Comparison of ENCODE assay signal across 8 cellular contexts in the genomic region with DNA sequence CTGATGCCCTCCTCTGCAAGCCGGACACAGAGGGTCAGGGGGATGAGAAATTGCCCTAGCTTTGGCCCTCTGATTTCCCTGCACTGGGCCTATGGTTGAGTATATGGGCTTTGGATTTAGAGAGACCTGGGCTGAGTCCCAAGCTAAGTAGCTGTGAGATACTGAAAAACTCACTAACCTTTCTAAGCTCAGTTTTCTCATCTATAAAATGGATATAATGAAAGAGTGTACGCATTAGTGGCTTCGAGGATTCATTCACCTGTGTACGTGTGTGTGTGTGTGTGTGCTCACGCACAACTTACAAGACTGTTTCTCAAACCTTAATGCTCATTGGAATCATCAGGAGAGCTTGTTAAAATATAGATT. TPM values are rescaled to one million over a fixed set of nuclear protein-coding genes. Genes with fewer than 3 reads are reported as not detected.
A peak's percentile ranks its signal among the peaks of the same experiment; 100 is the strongest.
DNase-seq lines count a peak whose midpoint lies in the region; ATAC-seq, FAIRE-seq and TF ChIP-seq lines count a peak whose summit lies in the region.

No MANE protein-coding gene starts in this region.

- peak overlapping the region; percentile 72 for H3K4me3 Mint-ChIP-seq in GM23338
- peak overlapping the region; percentile 64 for H3K4me3 Mint-ChIP-seq in natural killer cell treated with Interleukin-12 subunit alpha and Interleukin-12 subunit beta and Interleukin-15 and Interleukin-18, amount 100 ng/mL, for 72 hours

- ATAC-seq in A549 (no peak), GM23338 (no peak), GM12878 (no peak), HG02884 (IDR thresholded peaks at IDR 0.05; ENCODE audit: unreplicated experiment) (no peak)
- no peak for ATAC-seq in natural killer cell treated with Interleukin-12 subunit alpha and Interleukin-12 subunit beta and Interleukin-15 and Interleukin-18, amount 100 ng/mL, for 72 hours

- peaks cover 10% of the 10 kb centered on the region for H3K4me1 Mint-ChIP-seq in GM23338
- peaks cover 4 to 12% of the 10 kb centered on the region in 2 donors for H3K4me1 Mint-ChIP-seq in natural killer cell treated with Interleukin-12 subunit alpha and Interleukin-12 subunit beta and Interleukin-15 and Interleukin-18, amount 100 ng/mL, for 72 hours (ENCODE audit: low read depth in 2 of 2)

- peaks cover 19% of the 10 kb centered on the region; the same call in 2 of the 3 replicates for H3K36me3 Mint-ChIP-seq in GM23338 (ENCODE audit: low read depth)
- no peaks in the 10 kb centered on the region for H3K36me3 Mint-ChIP-seq in natural killer cell treated with Interleukin-12 subunit alpha and Interleukin-12 subunit beta and Interleukin-15 and Interleukin-18, amount 100 ng/mL, for 72 hours

- H3K9me3 ChIP-seq in A549 (peaks cover 12% of the 10 kb centered on the region), GM12878 (replicated peaks; ENCODE audit: control insufficient read depth, insufficient read depth, low read length) (no peaks in the 10 kb centered on the region; the same call in 2 of the 3 replicates)

- H3K9me2 ChIP-seq in GM23338 (ENCODE audit: insufficient read depth), result no peaks in the 10 kb centered on the region

- no peaks in the 10 kb centered on the region for H3K4me1 ChIP-seq in A549
- H3K4me1 ChIP-seq in GM23338 (ENCODE audit: insufficient read depth), result 0 out of 2 replicates have a peak, but pooled peaks cover 2% of the 10 kb centered on the region
- H3K4me1 ChIP-seq in GM12878 (ENCODE audit: control insufficient read depth, insufficient read depth, low read length), result no peaks in the 10 kb centered on the region

- WGBS in A549 (ENCODE audit: missing lambda C conversion rate), result 34% methylated on average over 5 of the region's 5 CpGs
- WGBS in GM12878 (ENCODE audit: insufficient coverage, insufficient replicate concordance, low lambda C conversion rate, missing lambda C conversion rate), result 22% methylated on average over 5 of the region's 5 CpGs

- H3K27me3 ChIP-seq in GM23338 (ENCODE audit: insufficient read depth) (peaks cover 42% of the 10 kb centered on the region), GM12878 (replicated peaks in 1 of 2; ENCODE audit: control insufficient read depth in 2 of 2, insufficient read depth in 2 of 2, low read length in 1 of 2) (peaks cover 6 to 7% of the 10 kb centered on the region in 2 experiments; a peak in 3 of 4 replicates)

- H3K9me3 Mint-ChIP-seq in GM23338, result peaks cover 24% of the 10 kb centered on the region
- no peaks in the 10 kb centered on the region for H3K9me3 Mint-ChIP-seq in natural killer cell treated with Interleukin-12 subunit alpha and Interleukin-12 subunit beta and Interleukin-15 and Interleukin-18, amount 100 ng/mL, for 72 hours

- no peak overlapping the region for H3K27ac Mint-ChIP-seq in GM23338
- no peak overlapping the region for H3K27ac Mint-ChIP-seq in natural killer cell treated with Interleukin-12 subunit alpha and Interleukin-12 subunit beta and Interleukin-15 and Interleukin-18, amount 100 ng/mL, for 72 hours

- in situ Hi-C loops in GM12878 (cut with MboI), result no loop called here

- H3K27me3 Mint-ChIP-seq in GM23338 (ENCODE audit: insufficient read depth, low read depth, poor library complexity), result peaks cover 29% of the 10 kb centered on the region
- peaks cover 16 to 23% of the 10 kb centered on the region in 2 donors for H3K27me3 Mint-ChIP-seq in natural killer cell treated with Interleukin-12 subunit alpha and Interleukin-12 subunit beta and Interleukin-15 and Interleukin-18, amount 100 ng/mL, for 72 hours

- FAIRE-seq in A549 (lab: Jason Lieb, UNC), result no peak
- FAIRE-seq in GM12878 (lab: Jason Lieb, UNC), result no peak

- no peak overlapping the region for H3K9ac ChIP-seq in GM12878 (ENCODE audit: control insufficient read depth, insufficient read depth, low read length)

- H3K79me2 ChIP-seq in GM23338 (replicated peaks; ENCODE audit: insufficient read depth) (no peaks in the 10 kb centered on the region), GM12878 (ENCODE audit: control insufficient read depth, insufficient read depth, low read length) (no peaks in the 10 kb centered on the region)

- H3F3A ChIP-seq in GM23338 (replicated peaks; ENCODE audit: low read depth), result 0 out of 2 replicates have a peak, but pooled peaks cover 4% of the 10 kb centered on the region

- H3K27ac ChIP-seq in A549 (no peak overlapping the region; a peak in 1 of 6 replicates), GM23338 (ENCODE audit: low read depth) (no peak overlapping the region), GM12878 (ENCODE audit: control insufficient read depth, insufficient read depth) (no peak overlapping the region)

- SMC1A ChIA-PET in GM12878 (lab: Charles Lee; ENCODE audit: uncharacterized antibody, unreplicated experiment), result interaction anchor here (0.7 to 1.3 kb wide), 6 partner anchors 8 to 250 kb away, joined by 3 to 6 read pairs (median 3); no protein-coding TSS in a partner anchor

- DNase-seq in A549 (ENCODE audit: low read depth in 1 of 2, low spot score in 1 of 2) (no peak), GM23338 (ENCODE audit: low spot score) (no peak), GM12878 (ENCODE audit: low read depth, low spot score) (no peak), mucosa of gallbladder (ENCODE audit: low spot score) (no peak), NCI-H345 treated with DMSO at 0.1 percent for 48 hours (lab: John Stamatoyannopoulos, UW; ENCODE audit: unreplicated experiment) (no peak), HK-2 (ENCODE audit: unreplicated experiment) (no peak)
- no peak for DNase-seq in natural killer cell treated with Interleukin-12 subunit alpha and Interleukin-12 subunit beta and Interleukin-15 and Interleukin-18, amount 100 ng/mL, for 72 hours (ENCODE audit: low spot score)

- intact Hi-C loops in GM12878 (cut with micrococcal nuclease; ENCODE audit: unreplicated experiment), result loop anchor here (5.0 kb wide), 4 partner anchors 157 to 257 kb away; no protein-coding TSS in a partner anchor

- H2AFZ ChIP-seq in GM23338 (no peak overlapping the region), GM12878 (ENCODE audit: control insufficient read depth, low read depth, low read length) (no peak overlapping the region)

- H3K36me3 ChIP-seq in GM23338 (ENCODE audit: insufficient read depth), result no peaks in the 10 kb centered on the region; the same call in 1 of the 2 replicates
- H3K36me3 ChIP-seq in GM12878 (ENCODE audit: control insufficient read depth in 2 of 2, insufficient read depth in 2 of 2, low read length in 1 of 2), result no peaks in the 10 kb centered on the region

- TF ChIP-seq CTCF in A549 (IDR thresholded peaks at IDR 0.05) (no peak), GM23338 (conservative IDR thresholded peaks at IDR 0.05; ENCODE audit: low read depth in 2 of 2) (no peak), GM12878 (IDR thresholded peaks at IDR 0.05 in 2 of 3, conservative IDR thresholded peaks at IDR 0.05 in 1 of 3; ENCODE audit: control insufficient read depth in 2 of 3, extremely low read depth in 1 of 3, insufficient read depth in 1 of 3, low read depth in 3 of 3, low read length in 3 of 3) (no peak)

- no peaks in the 10 kb centered on the region for H4K20me1 ChIP-seq in GM23338 (replicated peaks; ENCODE audit: insufficient read depth)
- H4K20me1 ChIP-seq in GM12878 (ENCODE audit: control insufficient read depth, insufficient read depth), result no peaks in the 10 kb centered on the region

- TF ChIP-seq POLR2A in A549 (IDR thresholded peaks at IDR 0.05; ENCODE audit: low read length), result no peak
- no peak for TF ChIP-seq POLR2A in GM12878 (IDR thresholded peaks at IDR 0.05; ENCODE audit: low read depth, low read length)

- POLR2A ChIA-PET in A549 (lab: Yijun Ruan, JAX), result interaction anchor here (1.1 to 1.4 kb wide), 2 partner anchors 9 to 198 kb away, joined by 3 to 4 read pairs; no protein-coding TSS in a partner anchor
- POLR2A ChIA-PET in GM12878 (lab: Charles Lee), result no interaction called here

- TF ChIP-seq RAD21 in A549 (conservative IDR thresholded peaks at IDR 0.05 in 1 of 2, IDR thresholded peaks at IDR 0.05 in 1 of 2) (no peak), GM12878 (IDR thresholded peaks at IDR 0.05; ENCODE audit: insufficient read depth, low read depth, low read length) (no peak)

- no TSS peak for BruUV-seq in GM12878 (replicated peaks; lab: Mats Ljungman, UMichigan)

- H3K4me2 ChIP-seq in A549, result peak overlapping the region; percentile 84; the same call in 1 of the 3 replicates
- no peak overlapping the region for H3K4me2 ChIP-seq in GM23338
- H3K4me2 ChIP-seq in GM12878 (ENCODE audit: control insufficient read depth, insufficient read depth), result peak overlapping the region; percentile 71; the same call in 1 of the 2 replicates

- RAD21 ChIA-PET in GM12878 (lab: Charles Lee; ENCODE audit: unreplicated experiment), result interaction anchor here (0.6 to 1.9 kb wide), 8 partner anchors 143 to 477 kb away, joined by 3 to 8 read pairs (median 4); no protein-coding TSS in a partner anchor

- H3K4me3 ChIP-seq in A549 (no peak overlapping the region; the same call in 2 of the 3 replicates), GM23338 (peak overlapping the region; percentile 64; the same call in 1 of the 2 replicates), GM12878 (no peak overlapping the region)

- CTCF ChIA-PET in A549 (lab: Yijun Ruan, JAX), result interaction anchor here (0.6 to 9.0 kb wide), 69 partner anchors 8 to 1178 kb away, joined by 3 to 106 read pairs (median 4); partner anchors contain the start of genes MATN4, RBPJL, SLPI and STK4
- CTCF ChIA-PET in GM12878 (lab: Yijun Ruan, JAX), result interaction anchor here (0.6 to 6.3 kb wide), 50 partner anchors 8 to 1089 kb away, joined by 3 to 53 read pairs (median 4); partner anchors contain the start of genes SYS1, WFDC10A, WFDC12 and WFDC5

- no peak for TF ChIP-seq EP300 in A549 (IDR thresholded peaks at IDR 0.05)
- no peak for TF ChIP-seq EP300 in GM12878 (IDR thresholded peaks at IDR 0.05; ENCODE audit: borderline replicate concordance in 1 of 2, control insufficient read depth in 1 of 2, low read depth in 2 of 2, low read length in 2 of 2)

RNA-seq across cellular contexts. Expression of gene RBPJL, which starts 12.7 kb away (rescaled TPM):
- polyA plus RNA-seq in A549 (2011; rRNA removed) (not detected in 2 replicates), A549 (2017; fragmentation: RNase III; extraction: RNeasy Plus Mini Kit Qiagen cat#74134 plus additional on column Dnase treatment) (not detected in 3 replicates), GM23338 (2016; fragmentation: Nextera tagmentation; extraction: Ambion mirVana) (0.42 and 0.44 TPM in 2 replicates), GM12878 (2011; rRNA removed) (not detected in 2 replicates), GM12878 (2014; fragmentation: Illumina TruSeq; extraction: Trizol) (not detected in 2 replicates), GM12878 (2014; fragmentation: Nextera tagmentation; extraction: Ambion mirVana) (not detected), GM12878 (2014; rRNA removed) (not detected in 2 replicates), GM12878 (2016; fragmentation: Nextera tagmentation; extraction: Ambion mirVana) (not detected)
- 0.01 TPM in 1 of 2 replicates, not detected in the other for polyA plus RNA-seq in A549 (2012; cell fraction: cytosol; rRNA removed)
- polyA plus RNA-seq in A549 (2012; cell fraction: nucleus; rRNA removed), result not detected in 2 replicates
- polyA minus RNA-seq in A549 (2011; rRNA and poly(A)+ RNA removed), result not detected in 2 replicates
- 0.66 and 1.4 TPM in 2 replicates for total RNA-seq in GM23338 (2014; rRNA removed; shearing (Covaris generic))
- not detected in 2 replicates for total RNA-seq in GM12878 (2013; cell fraction: nucleolus; rRNA removed)
- total RNA-seq in GM12878 (2014; rRNA removed) (not detected in 2 replicates), GM12878 (2014; rRNA removed; fragmentation: Illumina TruSeq; extraction: Trizol) (not detected in 2 replicates), GM12878 (2021) (0.18 TPM in 1 of 2 replicates, not detected in the other), mucosa of gallbladder (0.26 TPM)
- polyA plus RNA-seq in GM12878 (2011; ENCODE audit: low read depth), result not detected
- polyA plus RNA-seq in GM12878 (2011; cell fraction: cytosol; rRNA removed), result not detected in 2 replicates
- polyA plus RNA-seq in GM12878 (2011; cell fraction: nucleus; rRNA removed), result not detected in 2 replicates
- not detected in 2 replicates for polyA plus RNA-seq in GM12878 (2012)
- not detected in 2 replicates for polyA minus RNA-seq in GM12878 (2011; rRNA and poly(A)+ RNA removed)
- not detected in 2 replicates for polyA minus RNA-seq in GM12878 (2011; cell fraction: cytosol; rRNA and poly(A)+ RNA removed)
- polyA minus RNA-seq in GM12878 (2011; cell fraction: nucleus; rRNA and poly(A)+ RNA removed), result not detected in 2 replicates
- not detected for total RNA-seq in natural killer cell treated with Interleukin-12 subunit alpha and Interleukin-12 subunit beta and Interleukin-15 and Interleukin-18, amount 100 ng/mL, for 72 hours

RNA-seq across cellular contexts. Expression of gene MATN4, which starts 14.1 kb away (rescaled TPM):
- polyA plus RNA-seq in A549 (2011; rRNA removed) (0.04 TPM in 1 of 2 replicates, not detected in the other), A549 (2017; fragmentation: RNase III; extraction: RNeasy Plus Mini Kit Qiagen cat#74134 plus additional on column Dnase treatment) (0.05 to 0.08 TPM (median 0.05 TPM) in 3 replicates), GM23338 (2016; fragmentation: Nextera tagmentation; extraction: Ambion mirVana) (3.3 and 4.0 TPM in 2 replicates), GM12878 (2011; rRNA removed) (0.06 and 0.15 TPM in 2 replicates), GM12878 (2014; fragmentation: Illumina TruSeq; extraction: Trizol) (not detected in 2 replicates), GM12878 (2014; fragmentation: Nextera tagmentation; extraction: Ambion mirVana) (not detected), GM12878 (2014; rRNA removed) (0.10 TPM in 1 of 2 replicates, not detected in the other), GM12878 (2016; fragmentation: Nextera tagmentation; extraction: Ambion mirVana) (not detected)
- polyA plus RNA-seq in A549 (2012; cell fraction: cytosol; rRNA removed), result 0.14 and 0.17 TPM in 2 replicates
- polyA plus RNA-seq in A549 (2012; cell fraction: nucleus; rRNA removed), result 0.37 and 0.49 TPM in 2 replicates
- polyA minus RNA-seq in A549 (2011; rRNA and poly(A)+ RNA removed), result not detected in 2 replicates
- 4.2 and 5.1 TPM in 2 replicates for total RNA-seq in GM23338 (2014; rRNA removed; shearing (Covaris generic))
- total RNA-seq in GM12878 (2013; cell fraction: nucleolus; rRNA removed), result not detected in 2 replicates
- total RNA-seq in GM12878 (2014; rRNA removed) (not detected in 2 replicates), GM12878 (2014; rRNA removed; fragmentation: Illumina TruSeq; extraction: Trizol) (not detected in 2 replicates), GM12878 (2021) (not detected in 2 replicates), mucosa of gallbladder (0.09 TPM)
- polyA plus RNA-seq in GM12878 (2011; ENCODE audit: low read depth), result not detected
- 0.34 and 0.52 TPM in 2 replicates for polyA plus RNA-seq in GM12878 (2011; cell fraction: cytosol; rRNA removed)
- polyA plus RNA-seq in GM12878 (2011; cell fraction: nucleus; rRNA removed), result 0.83 and 0.85 TPM in 2 replicates
- not detected in 2 replicates for polyA plus RNA-seq in GM12878 (2012)
- 0.21 and 0.44 TPM in 2 replicates for polyA minus RNA-seq in GM12878 (2011; rRNA and poly(A)+ RNA removed)
- not detected in 2 replicates for polyA minus RNA-seq in GM12878 (2011; cell fraction: cytosol; rRNA and poly(A)+ RNA removed)
- polyA minus RNA-seq in GM12878 (2011; cell fraction: nucleus; rRNA and poly(A)+ RNA removed), result 0.12 TPM in 1 of 2 replicates, not detected in the other
- 1 to 10 TPM in 1 of 2 donors, under 1 TPM in 1; 0.31 to 1.4 TPM for total RNA-seq in natural killer cell treated with Interleukin-12 subunit alpha and Interleukin-12 subunit beta and Interleukin-15 and Interleukin-18, amount 100 ng/mL, for 72 hours

RNA-seq across cellular contexts. Expression of gene SLPI, which starts 39.6 kb away (rescaled TPM):
- polyA plus RNA-seq in A549 (2011; rRNA removed) (27.0 and 59.1 TPM in 2 replicates), A549 (2017; fragmentation: RNase III; extraction: RNeasy Plus Mini Kit Qiagen cat#74134 plus additional on column Dnase treatment) (3.7 to 4.5 TPM (median 3.7 TPM) in 3 replicates), GM23338 (2016; fragmentation: Nextera tagmentation; extraction: Ambion mirVana) (not detected in 2 replicates), GM12878 (2011; rRNA removed) (not detected in 2 replicates), GM12878 (2014; fragmentation: Illumina TruSeq; extraction: Trizol) (not detected in 2 replicates), GM12878 (2014; fragmentation: Nextera tagmentation; extraction: Ambion mirVana) (not detected), GM12878 (2014; rRNA removed) (0.56 TPM in 1 of 2 replicates, not detected in the other), GM12878 (2016; fragmentation: Nextera tagmentation; extraction: Ambion mirVana) (not detected)
- polyA plus RNA-seq in A549 (2012; cell fraction: cytosol; rRNA removed), result 3.3 and 3.7 TPM in 2 replicates
- 1.2 and 2.1 TPM in 2 replicates for polyA plus RNA-seq in A549 (2012; cell fraction: nucleus; rRNA removed)
- polyA minus RNA-seq in A549 (2011; rRNA and poly(A)+ RNA removed), result 1.4 and 6.6 TPM in 2 replicates
- not detected in 2 replicates for total RNA-seq in GM23338 (2014; rRNA removed; shearing (Covaris generic))
- total RNA-seq in GM12878 (2013; cell fraction: nucleolus; rRNA removed), result not detected in 2 replicates
- total RNA-seq in GM12878 (2014; rRNA removed) (not detected in 2 replicates), GM12878 (2014; rRNA removed; fragmentation: Illumina TruSeq; extraction: Trizol) (not detected in 2 replicates), GM12878 (2021) (1.4 TPM in 1 of 2 replicates, not detected in the other), mucosa of gallbladder (548 TPM)
- not detected for polyA plus RNA-seq in GM12878 (2011; ENCODE audit: low read depth)
- 0.20 TPM in 1 of 2 replicates, not detected in the other for polyA plus RNA-seq in GM12878 (2011; cell fraction: cytosol; rRNA removed)
- not detected in 2 replicates for polyA plus RNA-seq in GM12878 (2011; cell fraction: nucleus; rRNA removed)
- not detected in 2 replicates for polyA plus RNA-seq in GM12878 (2012)
- polyA minus RNA-seq in GM12878 (2011; rRNA and poly(A)+ RNA removed), result not detected in 2 replicates
- polyA minus RNA-seq in GM12878 (2011; cell fraction: cytosol; rRNA and poly(A)+ RNA removed), result 24.7 and 29.1 TPM in 2 replicates
- 3.0 and 9.1 TPM in 2 replicates for polyA minus RNA-seq in GM12878 (2011; cell fraction: nucleus; rRNA and poly(A)+ RNA removed)
- total RNA-seq in natural killer cell treated with Interleukin-12 subunit alpha and Interleukin-12 subunit beta and Interleukin-15 and Interleukin-18, amount 100 ng/mL, for 72 hours, result 1 to 10 TPM in 1 of 2 donors, not detected in 1; 7.2 TPM

RNA-seq across cellular contexts. Expression of gene SDC4, which starts 54.2 kb away (rescaled TPM):
- polyA plus RNA-seq in A549 (2011; rRNA removed) (27.4 and 29.0 TPM in 2 replicates), A549 (2017; fragmentation: RNase III; extraction: RNeasy Plus Mini Kit Qiagen cat#74134 plus additional on column Dnase treatment) (35.6 to 40.2 TPM (median 39.2 TPM) in 3 replicates), GM23338 (2016; fragmentation: Nextera tagmentation; extraction: Ambion mirVana) (28.5 and 29.7 TPM in 2 replicates), GM12878 (2011; rRNA removed) (10.3 and 11.3 TPM in 2 replicates), GM12878 (2014; fragmentation: Illumina TruSeq; extraction: Trizol) (1.8 and 2.2 TPM in 2 replicates), GM12878 (2014; fragmentation: Nextera tagmentation; extraction: Ambion mirVana) (under 1 TPM; 0.52 to 0.66 TPM), GM12878 (2014; rRNA removed) (1.4 and 1.9 TPM in 2 replicates), GM12878 (2016; fragmentation: Nextera tagmentation; extraction: Ambion mirVana) (1 to 10 TPM; 1.4 TPM)
- polyA plus RNA-seq in A549 (2012; cell fraction: cytosol; rRNA removed), result 13.1 and 17.7 TPM in 2 replicates
- polyA plus RNA-seq in A549 (2012; cell fraction: nucleus; rRNA removed), result 12.6 and 21.5 TPM in 2 replicates
- 43.3 and 43.7 TPM in 2 replicates for polyA minus RNA-seq in A549 (2011; rRNA and poly(A)+ RNA removed)
- 35.4 and 39.9 TPM in 2 replicates for total RNA-seq in GM23338 (2014; rRNA removed; shearing (Covaris generic))
- total RNA-seq in GM12878 (2013; cell fraction: nucleolus; rRNA removed), result 0.64 and 1.3 TPM in 2 replicates
- total RNA-seq in GM12878 (2014; rRNA removed) (1.2 and 1.5 TPM in 2 replicates), GM12878 (2014; rRNA removed; fragmentation: Illumina TruSeq; extraction: Trizol) (1.2 TPM in 2 replicates), GM12878 (2021) (2.3 and 2.6 TPM in 2 replicates), mucosa of gallbladder (118 TPM)
- polyA plus RNA-seq in GM12878 (2011; ENCODE audit: low read depth), result 0.71 TPM
- polyA plus RNA-seq in GM12878 (2011; cell fraction: cytosol; rRNA removed), result 10.9 and 12.1 TPM in 2 replicates
- 3.9 and 4.6 TPM in 2 replicates for polyA plus RNA-seq in GM12878 (2011; cell fraction: nucleus; rRNA removed)
- 0.91 and 1.6 TPM in 2 replicates for polyA plus RNA-seq in GM12878 (2012)
- polyA minus RNA-seq in GM12878 (2011; rRNA and poly(A)+ RNA removed), result 17.6 and 21.9 TPM in 2 replicates
- 8.7 and 9.0 TPM in 2 replicates for polyA minus RNA-seq in GM12878 (2011; cell fraction: cytosol; rRNA and poly(A)+ RNA removed)
- 1.5 and 2.4 TPM in 2 replicates for polyA minus RNA-seq in GM12878 (2011; cell fraction: nucleus; rRNA and poly(A)+ RNA removed)
- total RNA-seq in natural killer cell treated with Interleukin-12 subunit alpha and Interleukin-12 subunit beta and Interleukin-15 and Interleukin-18, amount 100 ng/mL, for 72 hours, result 10 to 100 TPM; 23.3 to 43.5 TPM

Comparison
In these comparisons a context has a peak if more than half of its experiments do, and no peak if none do; other contexts are left out.
1. RNA of gene SLPI, which starts 39.6 kb away (total RNA-seq): 548 TPM in mucosa of gallbladder (single experiment); 7.2 TPM in natural killer cell treated with Interleukin-12 subunit alpha and Interleukin-12 subunit beta and Interleukin-15 and Interleukin-18, amount 100 ng/mL, for 72 hours, not detected in GM23338 and 1.4 TPM in GM12878; every median in the first group is over 10 times any median in the second.
2. Of the 24 proteins assayed by ChIP-seq in both GM12878 and A549: peak only in GM12878: none; only in A549: CHD4 and KDM1A; in both: none; in neither: 22.